38 cellular contexts compared by ENCODE assay signal in the genomic region with DNA sequence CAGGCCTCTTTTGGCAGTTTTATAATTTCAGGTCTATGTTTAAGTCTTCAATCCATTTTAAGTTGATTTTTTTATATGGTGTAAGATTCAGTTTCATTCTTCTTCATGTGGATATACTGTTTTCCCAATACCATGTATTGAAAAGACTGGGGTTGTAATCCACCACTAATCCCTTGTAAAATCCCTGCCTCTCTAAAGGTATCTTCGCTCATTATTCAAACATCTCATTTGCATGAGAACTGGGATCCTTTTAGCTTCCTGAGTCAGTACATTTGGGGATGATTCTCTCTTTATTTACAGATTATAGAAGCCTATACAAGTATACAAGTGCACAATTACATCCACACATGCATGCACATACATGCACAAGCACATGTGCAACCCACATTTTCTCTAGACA. TPM values are rescaled to one million over a fixed set of nuclear protein-coding genes. Genes with fewer than 3 reads are reported as not detected.
"Had no signal": no experiment of that assay in that cellular context is flagged by ENCODE, and none has a peak within 500 bp of the region (broad histone marks: within the 10 kb centered on the region; RNA-seq: fewer than 3 reads in every experiment).

No MANE protein-coding gene starts in this region.

- H3K36me3 Mint-ChIP-seq: activated naive CD4-positive, alpha-beta T cell treated with anti-CD3 and anti-CD28 coated beads, Interleukin-2, amount 10 ng/mL, durations not matched to agents 7 days and 5 days; activated naive CD8-positive, alpha-beta T cell; brain had no signal

- H3K4me1 Mint-ChIP-seq: brain had no signal

- H3K27ac ChIP-seq: RWPE1, WERI-Rb-1 had no signal

- H3K9me3 Mint-ChIP-seq: activated naive CD4-positive, alpha-beta T cell treated with anti-CD3 and anti-CD28 coated beads, Interleukin-2, amount 10 ng/mL, durations not matched to agents 7 days and 5 days; activated naive CD8-positive, alpha-beta T cell treated with anti-CD3 and anti-CD28 coated beads, Interleukin-2, amount 50 U/mL, for 24 hours; brain had no signal

- DNase-seq: activated CD4-positive, alpha-beta memory T cell treated with anti-CD3 and anti-CD28 coated beads, Interleukin-2, amount 10 ng/mL, durations not matched to agents 7 days and 5 days; activated CD4-positive, alpha-beta T cell treated with anti-CD3 and anti-CD28 coated beads for 1 hour; activated CD4-positive, alpha-beta T cell treated with anti-CD3 and anti-CD28 coated beads for 48 hours; activated CD4-positive, CD25-positive, alpha-beta regulatory T cell; activated CD8-positive, alpha-beta memory T cell treated with anti-CD3 and anti-CD28 coated beads for 24 hours; activated CD8-positive, alpha-beta memory T cell treated with anti-CD3 and anti-CD28 coated beads, Interleukin-2, amount 10 ng/mL, durations not matched to agents 7 days and 5 days; activated CD8-positive, alpha-beta memory T cell treated with anti-CD3 and anti-CD28 coated beads, Interleukin-2, amount 50 U/mL, for 48 hours; activated effector memory CD4-positive, alpha-beta T cell treated with Interleukin-2 at 50 U/mL for 16 hours; activated naive CD4-positive, alpha-beta T cell treated with anti-CD3 and anti-CD28 coated beads, Interleukin-2, amount 10 ng/mL, durations not matched to agents 7 days and 5 days; activated naive CD8-positive, alpha-beta T cell treated with anti-CD3 and anti-CD28 coated beads, Interleukin-2, amount 50 U/mL, for 24 hours; activated T-cell treated with anti-CD3 and anti-CD28 coated beads, Interleukin-2, amount 50 U/mL, for 48 hours; anterior cingulate cortex; caudate nucleus; cerebellar nuclear complex; Kasumi-1; KG1; NCI-H1048; NCI-H1105 treated with DMSO at 0.1 percent for 48 hours; NCI-H1436; NCI-H1694; NCI-H1930; NCI-H2081 treated with DMSO at 0.1 percent for 48 hours; NCI-H226; NCI-H524 treated with DMSO at 0.1 percent for 48 hours; NCI-H774; NK-92 treated with Interleukin-12 subunit alpha and Interleukin-12 subunit beta, amount 100 ng/mL, for 24 hours; PC-3; Right ventricle myocardium superior; SW 1271; T-helper 1 cell; T-helper 2 cell; T-helper 9 cell; WERI-Rb-1 had no signal

- ATAC-seq: activated CD8-positive, alpha-beta memory T cell treated with anti-CD3 and anti-CD28 coated beads, Interleukin-2, amount 10 ng/mL, durations not matched to agents 7 days and 5 days; activated naive CD8-positive, alpha-beta T cell treated with anti-CD3 and anti-CD28 coated beads, Interleukin-2, amount 50 U/mL, for 24 hours had no signal

- H3K27me3 Mint-ChIP-seq: activated naive CD4-positive, alpha-beta T cell treated with anti-CD3 and anti-CD28 coated beads, Interleukin-2, amount 10 ng/mL, durations not matched to agents 7 days and 5 days; activated naive CD8-positive, alpha-beta T cell treated with anti-CD3 and anti-CD28 coated beads, Interleukin-2, amount 50 U/mL, for 24 hours had no signal

- FAIRE-seq: bronchial epithelial cell had no signal

- H3K4me3 Mint-ChIP-seq: activated CD4-positive, alpha-beta memory T cell treated with anti-CD3 and anti-CD28 coated beads, Interleukin-2, amount 10 ng/mL, durations not matched to agents 7 days and 5 days; activated CD8-positive, alpha-beta memory T cell treated with anti-CD3 and anti-CD28 coated beads, Interleukin-2, amount 10 ng/mL, durations not matched to agents 7 days and 5 days; activated naive CD4-positive, alpha-beta T cell treated with anti-CD3 and anti-CD28 coated beads, Interleukin-2, amount 10 ng/mL, durations not matched to agents 7 days and 5 days; activated naive CD8-positive, alpha-beta T cell; activated naive CD8-positive, alpha-beta T cell treated with anti-CD3 and anti-CD28 coated beads, Interleukin-2, amount 50 U/mL, for 24 hours; brain had no signal

- H3K27ac Mint-ChIP-seq: activated CD4-positive, alpha-beta memory T cell treated with anti-CD3 and anti-CD28 coated beads, Interleukin-2, amount 10 ng/mL, durations not matched to agents 7 days and 5 days; activated CD8-positive, alpha-beta memory T cell treated with anti-CD3 and anti-CD28 coated beads, Interleukin-2, amount 10 ng/mL, durations not matched to agents 7 days and 5 days; activated naive CD4-positive, alpha-beta T cell treated with anti-CD3 and anti-CD28 coated beads, Interleukin-2, amount 10 ng/mL, durations not matched to agents 7 days and 5 days; activated naive CD8-positive, alpha-beta T cell; activated naive CD8-positive, alpha-beta T cell treated with anti-CD3 and anti-CD28 coated beads, Interleukin-2, amount 50 U/mL, for 24 hours; brain had no signal

- H3K36me3 ChIP-seq: WERI-Rb-1 had no signal

RNA-seq across cellular contexts. Expression of a gene that starts 25.3 kb away (rescaled TPM):
- total RNA-seq: activated CD4-positive, alpha-beta memory T cell treated with anti-CD3 and anti-CD28 coated beads, Interleukin-2, amount 10 ng/mL, durations not matched to agents 7 days and 5 days; activated CD8-positive, alpha-beta memory T cell treated with anti-CD3 and anti-CD28 coated beads, Interleukin-2, amount 10 ng/mL, durations not matched to agents 7 days and 5 days; NCI-H460 had no signal
